Comparison of ENCODE assay signal across 19 cellular contexts in genomic region chr15:69424748-69425413, GRCh38.
"Had no signal": no experiment of that assay in that cellular context is flagged by ENCODE, and none has a peak within 500 bp of the region (broad histone marks: within the 10 kb centered on the region; RNA-seq: fewer than 3 reads in every experiment).

No MANE protein-coding gene starts in this region.

- H3K27me3 Mint-ChIP-seq: naive thymus-derived CD4-positive, alpha-beta T cell; type B pancreatic cell had no signal

- H3K36me3 ChIP-seq: colonic mucosa, gastrocnemius medialis, right atrium auricular region had no signal

- H3K27me3 ChIP-seq: colonic mucosa, gastrocnemius medialis, heart left ventricle, right atrium auricular region had no signal

- H3K4me1 ChIP-seq: colonic mucosa, gastrocnemius medialis, heart left ventricle, right atrium auricular region had no signal

- DNase-seq: activated CD4-positive, alpha-beta T cell treated with anti-CD3 and anti-CD28 coated beads, Interleukin-2, amount 50 U/mL, for 48 hours; activated naive CD4-positive, alpha-beta T cell treated with anti-CD3 and anti-CD28 coated beads for 36 hours; central memory CD4-positive, alpha-beta T cell; colonic mucosa; gastrocnemius medialis; heart left ventricle; mucosa of descending colon; naive thymus-derived CD4-positive, alpha-beta T cell; SK-N-SH; stimulated activated CD4-positive, alpha-beta T cell treated with anti-CD3 and anti-CD28 coated beads, Interleukin-15, amount 100 ng/mL, for 24 hours; stimulated activated CD4-positive, alpha-beta T cell treated with anti-CD3 and anti-CD28 coated beads, Interleukin-4, amount 100 ng/mL, for 1 hour; stimulated activated naive CD4-positive, alpha-beta T cell treated with Interleukin-2 at 50 U/mL for 16 hours; WERI-Rb-1 had no signal

- H3K4me3 Mint-ChIP-seq: activated naive CD4-positive, alpha-beta T cell treated with anti-CD3 and anti-CD28 coated beads for 36 hours; naive thymus-derived CD4-positive, alpha-beta T cell; type B pancreatic cell had no signal

- H3K9me3 Mint-ChIP-seq: activated naive CD4-positive, alpha-beta T cell treated with anti-CD3 and anti-CD28 coated beads for 36 hours; activated T-helper 2 cell treated with anti-CD3 and anti-CD28 coated beads, Interferon-gamma antibody, Interleukin-2, Interleukin-4, amounts not matched to agents 10 μg/mL and 5 μg/mL and 100 μg/mL, durations not matched to agents 14 hours and 24 hours and 36 hours; naive thymus-derived CD4-positive, alpha-beta T cell; type B pancreatic cell had no signal

- ATAC-seq: gastrocnemius medialis; heart left ventricle; mucosa of descending colon; naive thymus-derived CD4-positive, alpha-beta T cell had no signal

- H3K4me1 Mint-ChIP-seq: naive thymus-derived CD4-positive, alpha-beta T cell had no signal

- H3K9me3 ChIP-seq: colonic mucosa, gastrocnemius medialis, heart left ventricle, mucosa of descending colon, right atrium auricular region, SK-N-SH had no signal

- H3K4me3 ChIP-seq: colonic mucosa, gastrocnemius medialis, heart left ventricle, mucosa of descending colon, right atrium auricular region, skin epidermis had no signal

- H3K27ac Mint-ChIP-seq: activated naive CD4-positive, alpha-beta T cell treated with anti-CD3 and anti-CD28 coated beads for 36 hours; activated T-helper 2 cell treated with anti-CD3 and anti-CD28 coated beads, Interferon-gamma antibody, Interleukin-2, Interleukin-4, amounts not matched to agents 10 μg/mL and 5 μg/mL and 100 μg/mL, durations not matched to agents 14 hours and 24 hours and 36 hours; naive thymus-derived CD4-positive, alpha-beta T cell; type B pancreatic cell had no signal

- H3K27ac ChIP-seq: colonic mucosa, gastrocnemius medialis, heart left ventricle, right atrium auricular region, skin epidermis, WERI-Rb-1 had no signal

- FAIRE-seq: astrocyte, endothelial cell of umbilical vein had no signal
